In genomic region chr3:16372362-16373269, GRCh38 we compare ENCODE assay signal across 9 cellular contexts.
DNase-seq lines count a peak whose midpoint lies in the region; ATAC-seq and TF ChIP-seq lines count a peak whose summit lies in the region.
"Had no signal": no experiment of that assay in that cellular context is flagged by ENCODE, and none has a peak within 500 bp of the region (broad histone marks: within the 10 kb centered on the region; RNA-seq: fewer than 3 reads in every experiment).

No MANE protein-coding gene starts in this region.

- ATAC-seq in HG03039 (IDR thresholded peaks at IDR 0.05; ENCODE audit: unreplicated experiment), result peak; percentile 29
- no peak for ATAC-seq in psoas muscle
- ATAC-seq in HG03108 (IDR thresholded peaks at IDR 0.05; ENCODE audit: unreplicated experiment), result no peak
- no peak for ATAC-seq in SK-N-SH treated with all-trans-retinoic acid at 6 μM for 48 hours

- H3K36me3 ChIP-seq in psoas muscle (ENCODE audit: insufficient read depth in 1 of 2, low read depth in 1 of 2), result peaks cover 0 to 2% of the 10 kb centered on the region in 2 donors

- TF ChIP-seq CTCF in GM13976 (IDR thresholded peaks at IDR 0.05; ENCODE audit: borderline replicate concordance, control extremely low read depth, extremely low read depth, insufficient read depth, missing control alignments) (no peak), psoas muscle (IDR thresholded peaks at IDR 0.05) (no peak)

- intact Hi-C loops in psoas muscle (cut with DNase I), result no loop called here

- H3K27me3 ChIP-seq in psoas muscle (ENCODE audit: insufficient read depth in 3 of 3, low read length in 2 of 3), result no peaks in the 10 kb centered on the region
- H3K27me3 ChIP-seq: right lobe of liver had no signal

- peaks cover 42% of the 10 kb centered on the region for H3K4me1 ChIP-seq in psoas muscle
- H3K4me1 ChIP-seq: right lobe of liver had no signal

- H3K4me3 ChIP-seq in psoas muscle, result no peak overlapping the region
- H3K4me3 ChIP-seq: right lobe of liver had no signal

- no peaks in the 10 kb centered on the region for H3K9me3 ChIP-seq in psoas muscle
- H3K9me3 ChIP-seq: right lobe of liver had no signal

- in situ Hi-C loops in GM13976 (cut with MboI; ENCODE audit: low sequenced_read_pairs, unreplicated experiment), result loop anchor here (10.0 kb wide), 1 partner anchor 142 kb away; the partner anchor contains the start of gene RFTN1

- DNase-seq in GM13976 (ENCODE audit: low spot score) (peak; percentile 29), psoas muscle (no peak), AG08395 (ENCODE audit: low spot score) (no peak)
- no peak for DNase-seq in activated CD4-positive, alpha-beta T cell treated with anti-CD3 and anti-CD28 coated beads, Interleukin-2, amount 50 U/mL, for 48 hours
- DNase-seq: right lobe of liver had no signal

- 62 to 70% (median 63%) methylated on average over 12 of the region's 12 CpGs for WGBS in psoas muscle, 3 donors

- H3K27ac ChIP-seq in cingulate gyrus (ENCODE audit: low read depth, low read length) (peak overlapping the region; percentile 73), psoas muscle (peak overlapping the region; percentile 85)
- H3K27ac ChIP-seq: right lobe of liver had no signal

TF ChIP-seq in SK-N-SH treated with all-trans-retinoic acid at 6 μM for 48 hours, 23 proteins besides CTCF, POLR2A, EP300 and RAD21:
- no peak for TF ChIP-seq CSRNP3 (CRISPR knock-in tag; IDR thresholded peaks at IDR 0.05)
- no peak for TF ChIP-seq ZC3H10 (CRISPR knock-in tag; IDR thresholded peaks at IDR 0.05)
- TF ChIP-seq PPARA (CRISPR knock-in tag; IDR thresholded peaks at IDR 0.05; ENCODE audit: borderline replicate concordance), result no peak
- no peak for TF ChIP-seq ZNF70 (CRISPR knock-in tag; IDR thresholded peaks at IDR 0.05)
- TF ChIP-seq SNAI2 (CRISPR knock-in tag; IDR thresholded peaks at IDR 0.05), result no peak
- no peak for TF ChIP-seq ARNTL (CRISPR knock-in tag; IDR thresholded peaks at IDR 0.05; ENCODE audit: borderline replicate concordance, low read depth)
- TF ChIP-seq ZFP30 (CRISPR knock-in tag; IDR thresholded peaks at IDR 0.05), result no peak
